Comparison of ENCODE assay signal across 1 cellular context in the genomic region with DNA sequence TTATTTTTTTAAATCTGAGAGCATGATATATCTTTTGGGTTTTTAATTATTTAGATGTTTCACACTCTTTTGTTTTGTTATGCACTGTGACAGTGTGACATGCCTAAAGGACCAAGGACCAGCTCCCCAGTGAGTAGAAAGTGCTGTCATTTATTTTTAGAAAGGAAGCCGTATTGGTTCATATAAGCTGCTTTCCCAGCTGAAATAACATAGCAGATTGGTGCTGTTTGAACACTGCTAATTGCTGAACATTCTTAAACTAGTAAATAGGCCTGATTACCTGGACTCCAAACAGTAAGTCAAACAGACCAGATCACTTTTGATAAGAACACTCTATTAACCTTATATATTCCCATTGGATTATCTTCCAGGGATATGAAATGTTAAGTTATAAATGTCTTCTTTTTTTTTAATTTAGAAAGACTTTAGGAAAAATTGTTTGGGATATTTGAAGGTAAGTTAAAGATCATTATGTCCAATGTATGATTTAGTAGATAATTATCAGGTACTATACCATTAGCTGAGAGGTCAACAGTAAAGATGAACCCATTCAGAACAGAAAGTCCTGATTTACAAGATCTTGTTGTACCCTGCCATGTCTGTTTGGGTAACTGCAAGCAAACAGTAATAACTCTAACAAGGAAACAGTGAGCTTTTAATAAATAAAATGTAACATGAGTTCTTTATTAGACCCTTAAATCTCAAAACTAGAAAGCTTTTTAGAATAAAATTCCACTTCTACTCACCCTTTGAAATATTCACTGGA.
TF ChIP-seq lines count a peak whose summit lies in the region.

No MANE protein-coding gene starts in this region.

TF ChIP-seq in endothelial cell of umbilical vein, 7 proteins besides CTCF, POLR2A, EP300 and RAD21:
- no peak for TF ChIP-seq JUN (IDR thresholded peaks at IDR 0.05; ENCODE audit: borderline replicate concordance, insufficient read depth, insufficient read length, low read depth)
- TF ChIP-seq, protein P1, sequence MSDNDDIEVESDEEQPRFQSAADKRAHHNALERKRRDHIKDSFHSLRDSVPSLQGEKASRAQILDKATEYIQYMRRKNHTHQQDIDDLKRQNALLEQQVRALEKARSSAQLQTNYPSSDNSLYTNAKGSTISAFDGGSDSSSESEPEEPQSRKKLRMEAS (IDR thresholded peaks at IDR 0.05; ENCODE audit: insufficient read depth, insufficient read length): no peak
- TF ChIP-seq POLR2AphosphoS5 (IDR thresholded peaks at IDR 0.05; ENCODE audit: insufficient read depth, low read depth, low read length): no peak
- no peak for TF ChIP-seq GATA2 (IDR thresholded peaks at IDR 0.05; ENCODE audit: insufficient read depth, insufficient read length, low read depth, low read length)
- no peak for TF ChIP-seq FOS (IDR thresholded peaks at IDR 0.05; ENCODE audit: borderline replicate concordance, insufficient read depth, low read length)
- no peak for TF ChIP-seq EZH2 (IDR thresholded peaks at IDR 0.05; ENCODE audit: borderline replicate concordance, low read depth, low read length, severe bottlenecking)
- TF ChIP-seq MYC (IDR thresholded peaks at IDR 0.05; ENCODE audit: low read depth, low read length): no peak
